17 cellular contexts compared by ENCODE assay signal in the genomic region with DNA sequence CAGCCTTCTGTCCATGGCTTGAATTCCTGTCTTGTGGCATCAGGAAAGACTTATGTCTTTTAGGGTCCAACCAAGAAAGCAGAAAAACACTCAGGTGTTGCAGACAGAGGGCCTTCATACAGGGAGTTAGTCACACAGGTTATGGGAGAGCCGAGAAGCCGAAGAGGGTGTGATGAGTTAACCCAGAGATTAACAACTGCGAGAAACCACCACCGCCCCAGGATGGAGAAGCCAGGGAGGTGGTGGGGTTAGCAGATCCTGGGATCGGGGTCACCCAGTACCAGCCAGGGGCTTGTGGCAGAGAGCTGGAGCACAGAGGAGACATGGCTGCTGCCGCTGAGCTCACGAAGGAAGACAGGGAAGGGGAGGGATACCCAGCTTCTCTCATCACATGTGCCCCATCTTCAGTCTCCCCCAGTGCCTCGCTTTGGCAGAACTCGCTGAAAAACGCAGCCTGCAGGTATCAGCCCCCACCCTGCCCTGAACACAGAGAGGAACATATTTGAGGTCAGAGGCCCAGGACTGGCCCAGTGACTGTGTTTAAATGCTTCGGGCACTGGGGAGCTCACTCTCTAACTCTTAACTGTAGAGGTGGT. TPM values are rescaled to one million over a fixed set of nuclear protein-coding genes. Genes with fewer than 3 reads are reported as not detected.
DNase-seq lines count a peak whose midpoint lies in the region; ATAC-seq and TF ChIP-seq lines count a peak whose summit lies in the region.
"Had no signal": no experiment of that assay in that cellular context is flagged by ENCODE, and none has a peak within 500 bp of the region (broad histone marks: within the 10 kb centered on the region; RNA-seq: fewer than 3 reads in every experiment).

No MANE protein-coding gene starts in this region.

- no peaks in the 10 kb centered on the region for H3K4me1 ChIP-seq in CD4-positive, CD25-positive, alpha-beta regulatory T cell (ENCODE audit: control insufficient read depth, insufficient read depth, low read length, poor library complexity, severe bottlenecking)

- H3K27ac ChIP-seq in CD4-positive, CD25-positive, alpha-beta regulatory T cell (ENCODE audit: insufficient read depth, low read length, poor library complexity, severe bottlenecking): no peak overlapping the region
- H3K27ac ChIP-seq: RWPE1 had no signal

- no peaks in the 10 kb centered on the region for H3K36me3 ChIP-seq in CD4-positive, CD25-positive, alpha-beta regulatory T cell (ENCODE audit: control insufficient read depth, insufficient read depth, low read length)

- no peaks in the 10 kb centered on the region for H3K27me3 ChIP-seq in CD4-positive, CD25-positive, alpha-beta regulatory T cell (ENCODE audit: control insufficient read depth, insufficient read depth, low read length)

- CTCF ChIA-PET in activated CD4-positive, alpha-beta memory T cell treated with anti-CD3 and anti-CD28 coated beads for 36 hours (lab: Charles Lee): interaction anchor here (1.8 kb wide), 1 partner anchor 230 kb away, joined by 3 read pairs; no protein-coding TSS in a partner anchor
- CTCF ChIA-PET in activated CD4-positive, alpha-beta memory T cell treated with anti-CD3 and anti-CD28 coated beads, Interleukin-2, amount 10 ng/mL, durations not matched to agents 7 days and 5 days (lab: Charles Lee): interaction anchor here (1.0 kb wide), 1 partner anchor 27 kb away, joined by 3 read pairs; no protein-coding TSS in a partner anchor
- CTCF ChIA-PET in MCF 10A (lab: Yijun Ruan, JAX): interaction anchor here (0.5 kb wide), 1 partner anchor 89 kb away, joined by 3 read pairs; no protein-coding TSS in a partner anchor

- no peak overlapping the region for H3K4me3 ChIP-seq in CD4-positive, CD25-positive, alpha-beta regulatory T cell (ENCODE audit: low read depth, low read length)

- H3K9me3 Mint-ChIP-seq in activated CD4-positive, alpha-beta memory T cell treated with anti-CD3 and anti-CD28 coated beads for 36 hours: no peaks in the 10 kb centered on the region
- H3K9me3 Mint-ChIP-seq in activated CD4-positive, alpha-beta memory T cell treated with anti-CD3 and anti-CD28 coated beads, Interleukin-2, amount 10 ng/mL, durations not matched to agents 7 days and 5 days: no peaks in the 10 kb centered on the region
- no peaks in the 10 kb centered on the region for H3K9me3 Mint-ChIP-seq in CD4-positive, CD25-positive, alpha-beta regulatory T cell
- H3K9me3 Mint-ChIP-seq in activated naive CD8-positive, alpha-beta T cell treated with anti-CD3 and anti-CD28 coated beads, Interleukin-2, amount 50 U/mL, for 24 hours: no peaks in the 10 kb centered on the region
- no peaks in the 10 kb centered on the region for H3K9me3 Mint-ChIP-seq in osteocyte (ENCODE audit: unreplicated experiment)
- no peaks in the 10 kb centered on the region for H3K9me3 Mint-ChIP-seq in activated T-helper 17 cell treated with anti-CD3 and anti-CD28 coated beads, Interleukin-2, amount 50 U/mL, for 72 hours
- no peaks in the 10 kb centered on the region for H3K9me3 Mint-ChIP-seq in MCF 10A (ENCODE audit: unreplicated experiment)

- peaks cover 4% of the 10 kb centered on the region for H3K27me3 Mint-ChIP-seq in activated CD4-positive, alpha-beta memory T cell treated with anti-CD3 and anti-CD28 coated beads for 36 hours
- H3K27me3 Mint-ChIP-seq in activated CD4-positive, alpha-beta memory T cell treated with anti-CD3 and anti-CD28 coated beads, Interleukin-2, amount 10 ng/mL, durations not matched to agents 7 days and 5 days: peaks cover 31% of the 10 kb centered on the region
- peaks cover 20% of the 10 kb centered on the region for H3K27me3 Mint-ChIP-seq in CD4-positive, CD25-positive, alpha-beta regulatory T cell
- H3K27me3 Mint-ChIP-seq in activated naive CD8-positive, alpha-beta T cell treated with anti-CD3 and anti-CD28 coated beads, Interleukin-2, amount 50 U/mL, for 24 hours: peaks cover 5% of the 10 kb centered on the region
- H3K27me3 Mint-ChIP-seq in osteocyte (ENCODE audit: unreplicated experiment): peaks cover 18% of the 10 kb centered on the region
- peaks cover 3% of the 10 kb centered on the region for H3K27me3 Mint-ChIP-seq in activated T-helper 17 cell treated with anti-CD3 and anti-CD28 coated beads, Interleukin-2, amount 50 U/mL, for 72 hours
- no peaks in the 10 kb centered on the region for H3K27me3 Mint-ChIP-seq in MCF 10A (ENCODE audit: insufficient read depth, unreplicated experiment)

- ATAC-seq in CD4-positive, CD25-positive, alpha-beta regulatory T cell (ENCODE audit: low read depth in 2 of 2): no peak
- ATAC-seq in activated naive CD8-positive, alpha-beta T cell treated with anti-CD3 and anti-CD28 coated beads, Interleukin-2, amount 50 U/mL, for 24 hours: no peak
- ATAC-seq in activated T-helper 17 cell treated with anti-CD3 and anti-CD28 coated beads, Interleukin-2, amount 50 U/mL, for 72 hours (replicated peaks): no peak

- H3K36me3 Mint-ChIP-seq in activated CD4-positive, alpha-beta memory T cell treated with anti-CD3 and anti-CD28 coated beads for 36 hours: no peaks in the 10 kb centered on the region
- no peaks in the 10 kb centered on the region for H3K36me3 Mint-ChIP-seq in activated CD4-positive, alpha-beta memory T cell treated with anti-CD3 and anti-CD28 coated beads, Interleukin-2, amount 10 ng/mL, durations not matched to agents 7 days and 5 days (ENCODE audit: low read depth)
- H3K36me3 Mint-ChIP-seq in CD4-positive, CD25-positive, alpha-beta regulatory T cell: no peaks in the 10 kb centered on the region
- no peaks in the 10 kb centered on the region for H3K36me3 Mint-ChIP-seq in activated naive CD8-positive, alpha-beta T cell treated with anti-CD3 and anti-CD28 coated beads, Interleukin-2, amount 50 U/mL, for 24 hours (ENCODE audit: low read depth)
- H3K36me3 Mint-ChIP-seq in osteocyte (ENCODE audit: unreplicated experiment) (no peaks in the 10 kb centered on the region), MCF 10A (ENCODE audit: insufficient read depth, unreplicated experiment) (no peaks in the 10 kb centered on the region)
- no peaks in the 10 kb centered on the region for H3K36me3 Mint-ChIP-seq in activated T-helper 17 cell treated with anti-CD3 and anti-CD28 coated beads, Interleukin-2, amount 50 U/mL, for 72 hours (ENCODE audit: low read depth)
- H3K36me3 Mint-ChIP-seq: CD4-positive, alpha-beta memory T cell had no signal

- intact Hi-C loops in activated CD4-positive, alpha-beta memory T cell treated with anti-CD3 and anti-CD28 coated beads for 36 hours (cut with micrococcal nuclease): no loop called here
- intact Hi-C loops in MCF 10A (cut with micrococcal nuclease): no loop called here

- H3K4me1 Mint-ChIP-seq in activated CD4-positive, alpha-beta memory T cell treated with anti-CD3 and anti-CD28 coated beads for 36 hours (ENCODE audit: low read depth): peaks cover 6% of the 10 kb centered on the region
- peaks cover 4% of the 10 kb centered on the region for H3K4me1 Mint-ChIP-seq in activated CD4-positive, alpha-beta memory T cell treated with anti-CD3 and anti-CD28 coated beads, Interleukin-2, amount 10 ng/mL, durations not matched to agents 7 days and 5 days
- H3K4me1 Mint-ChIP-seq in CD4-positive, CD25-positive, alpha-beta regulatory T cell: peaks cover 0 to 12% (median 2%) of the 10 kb centered on the region in 4 donors
- peaks cover 20% of the 10 kb centered on the region for H3K4me1 Mint-ChIP-seq in activated naive CD8-positive, alpha-beta T cell treated with anti-CD3 and anti-CD28 coated beads, Interleukin-2, amount 50 U/mL, for 24 hours
- H3K4me1 Mint-ChIP-seq in osteocyte (ENCODE audit: unreplicated experiment): no peaks in the 10 kb centered on the region
- no peaks in the 10 kb centered on the region for H3K4me1 Mint-ChIP-seq in activated T-helper 17 cell treated with anti-CD3 and anti-CD28 coated beads, Interleukin-2, amount 50 U/mL, for 72 hours
- no peaks in the 10 kb centered on the region for H3K4me1 Mint-ChIP-seq in MCF 10A (ENCODE audit: insufficient read depth, unreplicated experiment)

- BruUV-seq in MCF 10A (replicated peaks; lab: Mats Ljungman, UMichigan): no TSS peak

- POLR2A ChIA-PET in activated CD4-positive, alpha-beta memory T cell treated with anti-CD3 and anti-CD28 coated beads for 36 hours (lab: Charles Lee): no interaction called here
- POLR2A ChIA-PET in activated CD4-positive, alpha-beta memory T cell treated with anti-CD3 and anti-CD28 coated beads, Interleukin-2, amount 10 ng/mL, durations not matched to agents 7 days and 5 days (lab: Charles Lee): interaction anchor here (0.6 kb wide), 1 partner anchor 344 kb away, joined by 3 read pairs; no protein-coding TSS in a partner anchor
- POLR2A ChIA-PET in MCF 10A (lab: Yijun Ruan, JAX): no interaction called here

- peak; percentile 7 for DNase-seq in activated CD4-positive, alpha-beta memory T cell treated with anti-CD3 and anti-CD28 coated beads for 36 hours
- DNase-seq in activated CD4-positive, alpha-beta memory T cell treated with anti-CD3 and anti-CD28 coated beads, Interleukin-2, amount 10 ng/mL, durations not matched to agents 7 days and 5 days: no peak
- no peak for DNase-seq in CD4-positive, CD25-positive, alpha-beta regulatory T cell
- DNase-seq in activated naive CD8-positive, alpha-beta T cell treated with anti-CD3 and anti-CD28 coated beads, Interleukin-2, amount 50 U/mL, for 24 hours: no peak
- DNase-seq in osteocyte (ENCODE audit: extremely low spot score, unreplicated experiment): peak; percentile 66
- no peak for DNase-seq in MCF 10A (ENCODE audit: unreplicated experiment)
- DNase-seq in AG20443 (ENCODE audit: low spot score): no peak
- DNase-seq: CD4-positive, alpha-beta memory T cell; NCI-H1092 treated with DMSO at 0.1 percent for 48 hours; NCI-H1694; NCI-H2107; NCI-H226; NCI-H526 treated with DMSO at 0.1 percent for 48 hours; NK-92 treated with Interleukin-12 subunit alpha and Interleukin-12 subunit beta, amount 100 ng/mL, for 24 hours had no signal

- TF ChIP-seq CTCF in osteocyte (IDR thresholded peaks at IDR 0.05) (no peak), MCF 10A (IDR thresholded peaks at IDR 0.05; ENCODE audit: unreplicated experiment) (no peak)

- no peak overlapping the region for H3K4me3 Mint-ChIP-seq in activated CD4-positive, alpha-beta memory T cell treated with anti-CD3 and anti-CD28 coated beads for 36 hours
- no peak overlapping the region for H3K4me3 Mint-ChIP-seq in activated CD4-positive, alpha-beta memory T cell treated with anti-CD3 and anti-CD28 coated beads, Interleukin-2, amount 10 ng/mL, durations not matched to agents 7 days and 5 days
- no peak overlapping the region for H3K4me3 Mint-ChIP-seq in CD4-positive, CD25-positive, alpha-beta regulatory T cell
- peak overlapping the region; percentile 17 for H3K4me3 Mint-ChIP-seq in activated naive CD8-positive, alpha-beta T cell treated with anti-CD3 and anti-CD28 coated beads, Interleukin-2, amount 50 U/mL, for 24 hours
- H3K4me3 Mint-ChIP-seq in osteocyte (ENCODE audit: unreplicated experiment) (no peak overlapping the region), MCF 10A (ENCODE audit: unreplicated experiment) (no peak overlapping the region)
- no peak overlapping the region for H3K4me3 Mint-ChIP-seq in activated T-helper 17 cell treated with anti-CD3 and anti-CD28 coated beads, Interleukin-2, amount 50 U/mL, for 72 hours

- no peak overlapping the region for H3K27ac Mint-ChIP-seq in activated CD4-positive, alpha-beta memory T cell treated with anti-CD3 and anti-CD28 coated beads for 36 hours
- no peak overlapping the region for H3K27ac Mint-ChIP-seq in activated CD4-positive, alpha-beta memory T cell treated with anti-CD3 and anti-CD28 coated beads, Interleukin-2, amount 10 ng/mL, durations not matched to agents 7 days and 5 days
- H3K27ac Mint-ChIP-seq in CD4-positive, CD25-positive, alpha-beta regulatory T cell: peak overlapping the region; percentile 12 to 89 (median 78)
- no peak overlapping the region for H3K27ac Mint-ChIP-seq in activated naive CD8-positive, alpha-beta T cell treated with anti-CD3 and anti-CD28 coated beads, Interleukin-2, amount 50 U/mL, for 24 hours
- H3K27ac Mint-ChIP-seq in osteocyte (ENCODE audit: unreplicated experiment) (no peak overlapping the region), MCF 10A (ENCODE audit: low read depth, unreplicated experiment) (no peak overlapping the region)
- H3K27ac Mint-ChIP-seq in activated T-helper 17 cell treated with anti-CD3 and anti-CD28 coated beads, Interleukin-2, amount 50 U/mL, for 72 hours: no peak overlapping the region

- H3K9me3 ChIP-seq in CD4-positive, CD25-positive, alpha-beta regulatory T cell (ENCODE audit: control insufficient read depth in 2 of 2, low read length in 2 of 2): no peaks in the 10 kb centered on the region

RNA-seq across cellular contexts. Expression of a gene that starts 58.7 kb away (rescaled TPM):
- 100 to 1,000 TPM; 153 to 155 TPM for total RNA-seq in activated CD4-positive, alpha-beta memory T cell treated with anti-CD3 and anti-CD28 coated beads for 36 hours
- 100 to 1,000 TPM; 177 to 183 TPM for total RNA-seq in activated CD4-positive, alpha-beta memory T cell treated with anti-CD3 and anti-CD28 coated beads, Interleukin-2, amount 10 ng/mL, durations not matched to agents 7 days and 5 days
- total RNA-seq in CD4-positive, CD25-positive, alpha-beta regulatory T cell: 268 TPM
- 10 to 100 TPM; 12.0 to 23.3 (median 15.8) TPM for polyA plus RNA-seq in CD4-positive, CD25-positive, alpha-beta regulatory T cell
- total RNA-seq in osteocyte (not detected in 2 replicates), MCF 10A (2022) (not detected in 2 replicates)
- 100 to 1,000 TPM; 116 to 145 TPM for total RNA-seq in activated T-helper 17 cell treated with anti-CD3 and anti-CD28 coated beads, Interleukin-2, amount 50 U/mL, for 72 hours
- total RNA-seq: A172 had no signal

Comparison
In these comparisons a context has a peak if more than half of its experiments do, and no peak if none do; other contexts are left out.
1. DNase-seq: peak in activated CD4-positive, alpha-beta memory T cell treated with anti-CD3 and anti-CD28 coated beads for 36 hours (single experiment) and osteocyte (single experiment); none in activated CD4-positive, alpha-beta memory T cell treated with anti-CD3 and anti-CD28 coated beads, Interleukin-2, amount 10 ng/mL, durations not matched to agents 7 days and 5 days (single experiment), CD4-positive, CD25-positive, alpha-beta regulatory T cell (0 of 3), activated naive CD8-positive, alpha-beta T cell treated with anti-CD3 and anti-CD28 coated beads, Interleukin-2, amount 50 U/mL, for 24 hours (single experiment), MCF 10A (single experiment) and AG20443 (single experiment).
2. H3K27ac Mint-ChIP-seq: peak in CD4-positive, CD25-positive, alpha-beta regulatory T cell (3 of 3); none in activated CD4-positive, alpha-beta memory T cell treated with anti-CD3 and anti-CD28 coated beads for 36 hours (single experiment), activated CD4-positive, alpha-beta memory T cell treated with anti-CD3 and anti-CD28 coated beads, Interleukin-2, amount 10 ng/mL, durations not matched to agents 7 days and 5 days (single experiment), activated naive CD8-positive, alpha-beta T cell treated with anti-CD3 and anti-CD28 coated beads, Interleukin-2, amount 50 U/mL, for 24 hours (single experiment), osteocyte (single experiment), activated T-helper 17 cell treated with anti-CD3 and anti-CD28 coated beads, Interleukin-2, amount 50 U/mL, for 72 hours (single experiment) and MCF 10A (single experiment).
3. RNA of a gene that starts 58.7 kb away (total RNA-seq): 268 TPM in CD4-positive, CD25-positive, alpha-beta regulatory T cell (single experiment), 177 to 183 TPM in activated CD4-positive, alpha-beta memory T cell treated with anti-CD3 and anti-CD28 coated beads, Interleukin-2, amount 10 ng/mL, durations not matched to agents 7 days and 5 days, 153 to 155 TPM in activated CD4-positive, alpha-beta memory T cell treated with anti-CD3 and anti-CD28 coated beads for 36 hours and 116 to 145 TPM in activated T-helper 17 cell treated with anti-CD3 and anti-CD28 coated beads, Interleukin-2, amount 50 U/mL, for 72 hours; not detected in osteocyte and not detected in MCF 10A; every median in the first group is over 100 times any median in the second.